In genomic region chr2:153404792-153405191, GRCh38 we compare ENCODE assay signal across 13 cellular contexts.
"Had no signal": no experiment of that assay in that cellular context is flagged by ENCODE, and none has a peak within 500 bp of the region (broad histone marks: within the 10 kb centered on the region; RNA-seq: fewer than 3 reads in every experiment).

No MANE protein-coding gene starts in this region.

- H3K36me3 ChIP-seq: heart right ventricle had no signal

- H3K4me3 ChIP-seq: coronary artery, heart right ventricle, mucosa of descending colon had no signal

- H3K4me1 ChIP-seq: heart right ventricle had no signal

- DNase-seq: activated naive CD4-positive, alpha-beta T cell treated with anti-CD3 and anti-CD28 coated beads, Interleukin-2, amount 50 U/mL, for 16 hours; central memory CD4-positive, alpha-beta T cell; effector CD4-positive, alpha-beta T cell; heart right ventricle; immature natural killer cell; mucosa of descending colon; stimulated activated CD4-positive, alpha-beta T cell treated with anti-CD3 and anti-CD28 coated beads, Interleukin-2, amount 100 ng/mL, for 24 hours; stimulated activated naive CD4-positive, alpha-beta T cell; substantia nigra had no signal

- H3K27ac ChIP-seq: coronary artery, heart right ventricle had no signal

- ATAC-seq: activated CD4-positive, CD25-positive, alpha-beta regulatory T cell treated with anti-CD3 and anti-CD28 coated beads, Interleukin-2, amount 50 U/mL, for 24 hours; heart right ventricle; mucosa of descending colon; natural killer cell treated with Interleukin-12 subunit alpha and Interleukin-12 subunit beta and Interleukin-15 and Interleukin-18, amount 100 ng/mL, for 72 hours; sciatic nerve had no signal

- H3K9me3 ChIP-seq: heart right ventricle, mucosa of descending colon had no signal
